In genomic region chr6:156925718-156926607, GRCh38 we compare ENCODE assay signal across 8 cellular contexts.
DNase-seq lines count a peak whose midpoint lies in the region; ATAC-seq and TF ChIP-seq lines count a peak whose summit lies in the region.

No MANE protein-coding gene starts in this region.

- H3K27ac ChIP-seq in parathyroid adenoma, result peak overlapping the region; percentile 25

- peak overlapping the region; percentile 29 for H3K4me3 ChIP-seq in parathyroid adenoma (ENCODE audit: low read depth, low read length)

- peaks cover 66% of the 10 kb centered on the region for H3K79me2 ChIP-seq in parathyroid adenoma

- H2AFZ ChIP-seq in parathyroid adenoma, result no peak overlapping the region

- H3K4me1 ChIP-seq in parathyroid adenoma, result peaks cover 23% of the 10 kb centered on the region

- no peaks in the 10 kb centered on the region for H3K36me3 ChIP-seq in parathyroid adenoma (ENCODE audit: control insufficient read depth, insufficient read depth, low read length)

- no peaks in the 10 kb centered on the region for H3K27me3 ChIP-seq in parathyroid adenoma (ENCODE audit: control insufficient read depth, insufficient read depth, low read length)

- no peak overlapping the region for H3K9ac ChIP-seq in parathyroid adenoma

- ATAC-seq in GM19043 (IDR thresholded peaks at IDR 0.05; ENCODE audit: low read depth, unreplicated experiment) (peak; percentile 87), HG02588 (IDR thresholded peaks at IDR 0.05; ENCODE audit: unreplicated experiment) (peak; percentile 78)

- H3K9me3 ChIP-seq in parathyroid adenoma (ENCODE audit: control insufficient read depth, low read length), result no peaks in the 10 kb centered on the region

- DNase-seq in M059J (ENCODE audit: low read depth), result peak; percentile 26
- DNase-seq in glomerular visceral epithelial cell (ENCODE audit: extremely low spot score), result no peak
- no peak for DNase-seq in cerebellar cortex (ENCODE audit: low spot score)
- DNase-seq in NCI-H1092 (lab: John Stamatoyannopoulos, UW), result no peak
- DNase-seq in MV-4-11 (lab: John Stamatoyannopoulos, UW), result no peak

- H3K4me2 ChIP-seq in parathyroid adenoma (ENCODE audit: low read length), result peak overlapping the region; percentile 55

- no peak for TF ChIP-seq CTCF in parathyroid adenoma (IDR thresholded peaks at IDR 0.05)
